ENCODE assay signal across 15 cellular contexts in the genomic region with DNA sequence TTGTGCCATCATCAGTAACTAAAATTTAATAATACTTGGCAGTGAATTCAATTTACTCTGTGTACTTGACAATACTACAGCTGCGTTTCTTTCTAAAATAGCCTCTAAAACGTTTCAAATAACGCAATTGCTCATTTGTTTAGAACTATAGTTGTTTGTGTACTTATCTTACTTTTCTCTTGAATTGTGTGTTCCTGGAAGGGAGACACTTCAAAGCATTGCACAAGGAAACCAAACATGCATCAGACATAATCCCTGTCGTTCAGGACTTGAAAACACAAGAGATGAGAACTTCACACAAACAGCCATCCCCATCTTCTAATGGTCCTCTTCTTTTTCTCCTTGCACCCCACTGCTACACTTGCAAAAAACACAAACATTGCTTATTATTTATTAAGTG. TPM values are rescaled to one million over a fixed set of nuclear protein-coding genes. Genes with fewer than 3 reads are reported as not detected.
A peak's percentile ranks its signal among the peaks of the same experiment; 100 is the strongest.
DNase-seq lines count a peak whose midpoint lies in the region; ATAC-seq and TF ChIP-seq lines count a peak whose summit lies in the region.
"Had no signal": no experiment of that assay in that cellular context is flagged by ENCODE, and none has a peak within 500 bp of the region (broad histone marks: within the 10 kb centered on the region; RNA-seq: fewer than 3 reads in every experiment).

No MANE protein-coding gene starts in this region.

- CTCF ChIA-PET in CD4-positive, alpha-beta T cell (lab: Charles Lee) = no interaction called here

- intact Hi-C loops in CD4-positive, alpha-beta T cell (cut with DNase I, micrococcal nuclease) = no loop called here
- intact Hi-C loops in activated T-helper 2 cell treated with anti-CD3 and anti-CD28 coated beads, Interferon-gamma antibody, Interleukin-2, Interleukin-4, amounts not matched to agents 10 μg/mL and 5 μg/mL and 100 μg/mL, durations not matched to agents 14 hours and 24 hours and 36 hours (cut with micrococcal nuclease) = loop anchor here (1.0 to 5.0 kb wide), 9 partner anchors 27 to 1475 kb away; a partner anchor contains a TSS

- no peak for DNase-seq in CD4-positive, alpha-beta T cell
- DNase-seq in H4 (ENCODE audit: low spot score) (peak; percentile 23), foreskin melanocyte (no peak)
- DNase-seq in activated T-helper 2 cell treated with anti-CD3 and anti-CD28 coated beads, Interferon-gamma antibody, Interleukin-2, Interleukin-4, amounts not matched to agents 10 μg/mL and 5 μg/mL and 100 μg/mL, durations not matched to agents 14 hours and 24 hours and 36 hours (ENCODE audit: low spot score) = no peak
- DNase-seq in naive thymus-derived CD8-positive, alpha-beta T cell = no peak
- DNase-seq: glutamatergic neuron, left ventricle myocardium inferior, NCI-H187, nucleus accumbens had no signal

- H3K27ac Mint-ChIP-seq in CD4-positive, alpha-beta T cell = peak overlapping the region; percentile 81
- H3K27ac Mint-ChIP-seq in activated T-helper 2 cell treated with anti-CD3 and anti-CD28 coated beads, Interferon-gamma antibody, Interleukin-2, Interleukin-4, amounts not matched to agents 10 μg/mL and 5 μg/mL and 100 μg/mL, durations not matched to agents 14 hours and 24 hours and 36 hours = peak overlapping the region; percentile 99
- peak overlapping the region; percentile 74 to 95 (median 88) for H3K27ac Mint-ChIP-seq in naive thymus-derived CD8-positive, alpha-beta T cell
- H3K27ac Mint-ChIP-seq: stimulated activated naive B cell treated with anti-CD40 and anti-IgM and Interleukin-4, amounts not matched to agents 10 μg/mL and 1 μg/mL and 100 μg/mL, for 72 hours had no signal

- H3K4me1 Mint-ChIP-seq in CD4-positive, alpha-beta T cell (ENCODE audit: low read depth) = peaks cover 55% of the 10 kb centered on the region
- H3K4me1 Mint-ChIP-seq in activated T-helper 2 cell treated with anti-CD3 and anti-CD28 coated beads, Interferon-gamma antibody, Interleukin-2, Interleukin-4, amounts not matched to agents 10 μg/mL and 5 μg/mL and 100 μg/mL, durations not matched to agents 14 hours and 24 hours and 36 hours (ENCODE audit: low read depth) = peaks cover 72% of the 10 kb centered on the region
- H3K4me1 Mint-ChIP-seq in naive thymus-derived CD8-positive, alpha-beta T cell = peaks cover 25 to 74% (median 64%) of the 10 kb centered on the region in 4 donors

- peak overlapping the region; percentile 36 for H3K27ac ChIP-seq in CD4-positive, alpha-beta T cell (ENCODE audit: low read depth, low read length)
- H3K27ac ChIP-seq: left ventricle myocardium inferior had no signal

- H3K27me3 ChIP-seq in CD4-positive, alpha-beta T cell (ENCODE audit: control insufficient read depth, insufficient read depth, low read length) = no peaks in the 10 kb centered on the region

- no peaks in the 10 kb centered on the region for H3K9me3 ChIP-seq in CD4-positive, alpha-beta T cell (ENCODE audit: control insufficient read depth, low read length)
- H3K9me3 ChIP-seq: left ventricle myocardium inferior had no signal

- H3K4me3 Mint-ChIP-seq in CD4-positive, alpha-beta T cell = peak overlapping the region; percentile 46
- H3K4me3 Mint-ChIP-seq in activated T-helper 2 cell treated with anti-CD3 and anti-CD28 coated beads, Interferon-gamma antibody, Interleukin-2, Interleukin-4, amounts not matched to agents 10 μg/mL and 5 μg/mL and 100 μg/mL, durations not matched to agents 14 hours and 24 hours and 36 hours (ENCODE audit: low read depth) = peak overlapping the region; percentile 73
- H3K4me3 Mint-ChIP-seq in naive thymus-derived CD8-positive, alpha-beta T cell = peak overlapping the region; percentile 64 to 85 (median 76)
- H3K4me3 Mint-ChIP-seq: stimulated activated naive B cell treated with anti-CD40 and anti-IgM and Interleukin-4, amounts not matched to agents 10 μg/mL and 1 μg/mL and 100 μg/mL, for 72 hours had no signal

- no peaks in the 10 kb centered on the region for H3K36me3 Mint-ChIP-seq in CD4-positive, alpha-beta T cell (ENCODE audit: low read depth)
- peaks cover 42% of the 10 kb centered on the region for H3K36me3 Mint-ChIP-seq in activated T-helper 2 cell treated with anti-CD3 and anti-CD28 coated beads, Interferon-gamma antibody, Interleukin-2, Interleukin-4, amounts not matched to agents 10 μg/mL and 5 μg/mL and 100 μg/mL, durations not matched to agents 14 hours and 24 hours and 36 hours (ENCODE audit: low read depth)
- H3K36me3 Mint-ChIP-seq in naive thymus-derived CD8-positive, alpha-beta T cell = no peaks in the 10 kb centered on the region
- H3K36me3 Mint-ChIP-seq: stimulated activated naive B cell treated with anti-CD40 and anti-IgM and Interleukin-4, amounts not matched to agents 10 μg/mL and 1 μg/mL and 100 μg/mL, for 72 hours had no signal

- no peak for ATAC-seq in CD4-positive, alpha-beta T cell (ENCODE audit: poor library complexity)
- ATAC-seq in naive thymus-derived CD8-positive, alpha-beta T cell = peak in 1 of 2 donors; percentile 37
- ATAC-seq in HG03342 (IDR thresholded peaks at IDR 0.05; ENCODE audit: unreplicated experiment) (no peak), HG03457 (IDR thresholded peaks at IDR 0.05; ENCODE audit: unreplicated experiment) (no peak), GM21526 (IDR thresholded peaks at IDR 0.05; ENCODE audit: low FRiP score, unreplicated experiment) (no peak)
- ATAC-seq: HCT116, K562 had no signal

- H3K9me3 Mint-ChIP-seq in CD4-positive, alpha-beta T cell = no peaks in the 10 kb centered on the region
- peaks cover 10% of the 10 kb centered on the region for H3K9me3 Mint-ChIP-seq in activated T-helper 2 cell treated with anti-CD3 and anti-CD28 coated beads, Interferon-gamma antibody, Interleukin-2, Interleukin-4, amounts not matched to agents 10 μg/mL and 5 μg/mL and 100 μg/mL, durations not matched to agents 14 hours and 24 hours and 36 hours
- H3K9me3 Mint-ChIP-seq in naive thymus-derived CD8-positive, alpha-beta T cell = no peaks in the 10 kb centered on the region
- H3K9me3 Mint-ChIP-seq: stimulated activated naive B cell treated with anti-CD40 and anti-IgM and Interleukin-4, amounts not matched to agents 10 μg/mL and 1 μg/mL and 100 μg/mL, for 72 hours had no signal

- TF ChIP-seq CTCF in CD4-positive, alpha-beta T cell (IDR thresholded peaks at IDR 0.05) = no peak

- H3K27me3 Mint-ChIP-seq in CD4-positive, alpha-beta T cell = no peaks in the 10 kb centered on the region
- H3K27me3 Mint-ChIP-seq in activated T-helper 2 cell treated with anti-CD3 and anti-CD28 coated beads, Interferon-gamma antibody, Interleukin-2, Interleukin-4, amounts not matched to agents 10 μg/mL and 5 μg/mL and 100 μg/mL, durations not matched to agents 14 hours and 24 hours and 36 hours (ENCODE audit: low read depth) = no peaks in the 10 kb centered on the region
- peaks cover 0 to 2% (median 0%) of the 10 kb centered on the region in 5 donors for H3K27me3 Mint-ChIP-seq in naive thymus-derived CD8-positive, alpha-beta T cell

- POLR2A ChIA-PET in CD4-positive, alpha-beta T cell (lab: Charles Lee) = interaction anchor here (1.0 to 3.0 kb wide), 4 partner anchors 17 to 38 kb away, joined by 3 to 10 read pairs (median 4); a partner anchor contains a TSS
- POLR2A ChIA-PET in naive thymus-derived CD8-positive, alpha-beta T cell (lab: Charles Lee) = interaction anchor here (1.2 kb wide), 1 partner anchor 38 kb away, joined by 3 read pairs; no protein-coding TSS in a partner anchor

RNA-seq across cellular contexts. Expression of a gene that starts 38.4 kb away (rescaled TPM):
- total RNA-seq in CD4-positive, alpha-beta T cell = 1 to 10 TPM; 4.3 to 4.8 TPM
- 3.7 and 5.7 TPM in 2 replicates for total RNA-seq in H4 (2014; rRNA removed; shearing (Covaris generic))
- total RNA-seq in activated T-helper 2 cell treated with anti-CD3 and anti-CD28 coated beads, Interferon-gamma antibody, Interleukin-2, Interleukin-4, amounts not matched to agents 10 μg/mL and 5 μg/mL and 100 μg/mL, durations not matched to agents 14 hours and 24 hours and 36 hours = 53.3 and 54.1 TPM in 2 replicates
- 1 to 10 TPM; 2.9 to 3.2 TPM for total RNA-seq in naive thymus-derived CD8-positive, alpha-beta T cell
- 100 to 1,000 TPM in 1 of 3 donors, 10 to 100 TPM in 2; 58.7 to 114 (median 91.2) TPM for polyA plus RNA-seq in naive thymus-derived CD8-positive, alpha-beta T cell
- total RNA-seq: K562 had no signal
- polyA plus RNA-seq: K562 had no signal
